15 cellular contexts compared by ENCODE assay signal in genomic region chr9:38079410-38080105, GRCh38. TPM values are rescaled to one million over a fixed set of nuclear protein-coding genes. Genes with fewer than 3 reads are reported as not detected.
DNase-seq lines count a peak whose midpoint lies in the region; ATAC-seq, FAIRE-seq and TF ChIP-seq lines count a peak whose summit lies in the region.
"Had no signal": no experiment of that assay in that cellular context is flagged by ENCODE, and none has a peak within 500 bp of the region (broad histone marks: within the 10 kb centered on the region; RNA-seq: fewer than 3 reads in every experiment).

No MANE protein-coding gene starts in this region.

- intact Hi-C loops in kidney (cut with DNase I) (no loop called here), testis (cut with DNase I; ENCODE audit: low total_unique reads) (loop anchor here (10.0 kb wide), 3 partner anchors 65 to 325 kb away; no protein-coding TSS in a partner anchor)

- H3K4me1 ChIP-seq in kidney (ENCODE audit: control insufficient read depth in 1 of 2, insufficient read depth in 1 of 2, low read depth in 1 of 2, low read length in 2 of 2) (peaks cover 0 to under 1% of the 10 kb centered on the region in 2 donors), testis (no peaks in the 10 kb centered on the region)

- H3K27ac ChIP-seq in kidney (ENCODE audit: low read depth in 2 of 2, low read length in 2 of 2) (no peak overlapping the region), testis (no peak overlapping the region)
- H3K27ac ChIP-seq: 22Rv1 had no signal

- ATAC-seq in GM21619 (IDR thresholded peaks at IDR 0.05; ENCODE audit: unreplicated experiment): no peak

- H3K9ac ChIP-seq in kidney (ENCODE audit: low read length in 2 of 2): no peak overlapping the region

- TF ChIP-seq POLR2A in testis (IDR thresholded peaks at IDR 0.05): no peak

- FAIRE-seq in kidney (lab: Jason Lieb, UNC): no peak
- FAIRE-seq: colon, GM18507 had no signal

- H3K27me3 ChIP-seq in testis: no peaks in the 10 kb centered on the region

- TF ChIP-seq CTCF in kidney (IDR thresholded peaks at IDR 0.05; ENCODE audit: borderline replicate concordance, extremely low read depth, insufficient read depth): no peak
- TF ChIP-seq CTCF in testis (IDR thresholded peaks at IDR 0.05): no peak

- peak; percentile 19 for DNase-seq in DMS 273 (lab: John Stamatoyannopoulos, UW; ENCODE audit: unreplicated experiment)
- no peak for DNase-seq in DMS 273 treated with DMSO at 0.1 percent for 48 hours (lab: John Stamatoyannopoulos, UW)
- peak; percentile 43 for DNase-seq in UCSD-AML1 (lab: John Stamatoyannopoulos, UW; ENCODE audit: unreplicated experiment)
- peak; percentile 52 for DNase-seq in kidney
- peak; percentile 43 for DNase-seq in testis
- DNase-seq in stimulated activated CD4-positive, alpha-beta T cell treated with anti-CD3 and anti-CD28 coated beads, Interleukin-4, amount 100 ng/mL, for 24 hours: no peak
- no peak for DNase-seq in GM03348 (ENCODE audit: low spot score)
- DNase-seq: activated CD4-positive, CD25-positive, alpha-beta regulatory T cell treated with anti-CD3 and anti-CD28 coated beads, Interleukin-2, amount 50 U/mL, for 72 hours; KG1; NCI-H2227 treated with DMSO at 0.1 percent for 48 hours; stimulated activated CD4-positive, alpha-beta T cell treated with anti-CD3 and anti-CD28 coated beads, Interleukin-12 subunit alpha, Interleukin-12 subunit beta, amount 100 ng/mL, for 4 hours had no signal

- H3K36me3 ChIP-seq in kidney (ENCODE audit: control insufficient read depth in 1 of 2, insufficient read depth in 2 of 2, low read length in 2 of 2): no peaks in the 10 kb centered on the region
- H3K36me3 ChIP-seq in testis (ENCODE audit: low read depth, missing control alignments): no peaks in the 10 kb centered on the region

- H3K4me3 ChIP-seq in kidney (ENCODE audit: low read length in 2 of 2) (no peak overlapping the region), testis (no peak overlapping the region)

- H3K9me3 ChIP-seq in kidney (ENCODE audit: control insufficient read depth in 1 of 2, low read length in 2 of 2): no peaks in the 10 kb centered on the region
- H3K9me3 ChIP-seq in testis: no peaks in the 10 kb centered on the region

- WGBS in testis, 2 donors: 72% methylated on average over 12 of the region's 12 CpGs

RNA-seq across cellular contexts. Expression of gene SHB, which starts 10.5 kb away (rescaled TPM):
- 39.8 TPM for total RNA-seq in kidney
- polyA plus RNA-seq in kidney (ENCODE audit: insufficient read depth, low read depth, low replicate concordance): 16.4 TPM
- 10 to 100 TPM; 21.2 to 22.3 TPM for total RNA-seq in testis
- polyA plus RNA-seq in testis (ENCODE audit: insufficient read depth, low read depth, low replicate concordance): 8.6 TPM

Comparison
In these comparisons a context has a peak if more than half of its experiments do, and no peak if none do; other contexts are left out.
1. DNase-seq: peak in DMS 273 (single experiment), UCSD-AML1 (single experiment), kidney (single experiment) and testis (single experiment); none in DMS 273 treated with DMSO at 0.1 percent for 48 hours (single experiment), stimulated activated CD4-positive, alpha-beta T cell treated with anti-CD3 and anti-CD28 coated beads, Interleukin-4, amount 100 ng/mL, for 24 hours (single experiment) and GM03348 (single experiment).